1 cellular context compared by ENCODE assay signal in the genomic region with DNA sequence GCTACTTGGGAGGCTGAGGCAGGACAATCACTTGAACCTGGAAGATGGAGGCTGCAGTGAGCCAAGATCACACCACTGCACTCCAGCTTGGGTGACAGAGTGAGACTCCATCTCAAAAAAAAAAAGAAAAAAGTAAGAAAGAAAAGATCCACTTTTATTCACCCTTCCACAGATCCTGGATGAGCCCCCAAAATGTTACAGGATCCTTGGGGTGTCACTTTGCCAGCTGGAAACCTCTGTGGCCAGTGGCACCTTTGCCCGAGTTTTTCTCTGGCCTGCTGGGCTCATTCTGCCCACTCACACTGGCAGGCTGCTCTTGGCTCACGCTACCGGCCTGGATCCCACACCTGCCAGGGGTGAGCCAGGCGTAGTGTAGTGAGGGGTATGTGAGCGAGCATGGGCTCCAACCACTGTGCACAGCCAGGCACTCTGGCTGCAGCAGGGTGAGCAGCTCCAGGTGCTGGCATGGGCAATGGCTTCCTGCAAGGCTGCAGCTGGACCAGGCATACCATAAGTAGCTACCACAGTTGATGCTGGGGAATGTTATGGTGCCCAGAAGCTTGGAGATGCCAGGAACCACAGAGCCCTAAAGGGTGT.
TF ChIP-seq lines count a peak whose summit lies in the region.

No MANE protein-coding gene starts in this region.

TF ChIP-seq in HEK293, 187 proteins besides CTCF, POLR2A, EP300 and RAD21 (continued from another document):
- TF ChIP-seq SETDB1 (IDR thresholded peaks at IDR 0.05; ENCODE audit: insufficient read length, low read length) = peak; percentile 87
- TF ChIP-seq, protein P1, sequence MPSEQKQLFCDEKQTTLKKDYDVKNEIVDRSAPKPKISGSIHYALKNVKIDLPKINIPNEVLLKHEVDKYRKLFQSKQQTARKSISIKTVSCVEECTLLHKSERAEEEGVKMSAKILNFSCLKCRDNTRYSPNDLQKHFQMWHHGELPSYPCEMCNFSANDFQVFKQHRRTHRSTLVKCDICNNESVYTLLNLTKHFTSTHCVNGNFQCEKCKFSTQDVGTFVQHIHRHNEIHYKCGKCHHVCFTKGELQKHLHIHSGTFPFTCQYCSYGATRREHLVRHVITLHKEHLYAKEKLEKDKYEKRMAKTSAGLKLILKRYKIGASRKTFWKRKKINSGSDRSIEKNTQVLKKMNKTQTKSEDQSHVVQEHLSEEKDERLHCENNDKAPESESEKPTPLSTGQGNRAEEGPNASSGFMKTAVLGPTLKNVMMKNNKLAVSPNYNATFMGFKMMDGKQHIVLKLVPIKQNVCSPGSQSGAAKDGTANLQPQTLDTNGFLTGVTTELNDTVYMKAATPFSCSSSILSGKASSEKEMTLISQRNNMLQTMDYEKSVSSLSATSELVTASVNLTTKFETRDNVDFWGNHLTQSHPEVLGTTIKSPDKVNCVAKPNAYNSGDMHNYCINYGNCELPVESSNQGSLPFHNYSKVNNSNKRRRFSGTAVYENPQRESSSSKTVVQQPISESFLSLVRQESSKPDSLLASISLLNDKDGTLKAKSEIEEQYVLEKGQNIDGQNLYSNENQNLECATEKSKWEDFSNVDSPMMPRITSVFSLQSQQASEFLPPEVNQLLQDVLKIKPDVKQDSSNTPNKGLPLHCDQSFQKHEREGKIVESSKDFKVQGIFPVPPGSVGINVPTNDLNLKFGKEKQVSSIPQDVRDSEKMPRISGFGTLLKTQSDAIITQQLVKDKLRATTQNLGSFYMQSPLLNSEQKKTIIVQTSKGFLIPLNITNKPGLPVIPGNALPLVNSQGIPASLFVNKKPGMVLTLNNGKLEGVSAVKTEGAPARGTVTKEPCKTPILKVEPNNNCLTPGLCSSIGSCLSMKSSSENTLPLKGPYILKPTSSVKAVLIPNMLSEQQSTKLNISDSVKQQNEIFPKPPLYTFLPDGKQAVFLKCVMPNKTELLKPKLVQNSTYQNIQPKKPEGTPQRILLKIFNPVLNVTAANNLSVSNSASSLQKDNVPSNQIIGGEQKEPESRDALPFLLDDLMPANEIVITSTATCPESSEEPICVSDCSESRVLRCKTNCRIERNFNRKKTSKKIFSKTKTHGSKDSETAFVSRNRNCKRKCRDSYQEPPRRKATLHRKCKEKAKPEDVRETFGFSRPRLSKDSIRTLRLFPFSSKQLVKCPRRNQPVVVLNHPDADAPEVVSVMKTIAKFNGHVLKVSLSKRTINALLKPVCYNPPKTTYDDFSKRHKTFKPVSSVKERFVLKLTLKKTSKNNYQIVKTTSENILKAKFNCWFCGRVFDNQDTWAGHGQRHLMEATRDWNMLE (tag by site-specific recombination; conservative IDR thresholded peaks at IDR 0.05; ENCODE audit: low read depth) = 0 out of 2 replicates have a peak, but pooled peaks have one; percentile 18
- TF ChIP-seq ZNF701 (tag by site-specific recombination; IDR thresholded peaks at IDR 0.05) = no peak
- no peak for TF ChIP-seq ZFP69B (tag by site-specific recombination; IDR thresholded peaks at IDR 0.05)
- no peak for TF ChIP-seq ZNF169 (tag by site-specific recombination; IDR thresholded peaks at IDR 0.05)
- TF ChIP-seq, protein P2, sequence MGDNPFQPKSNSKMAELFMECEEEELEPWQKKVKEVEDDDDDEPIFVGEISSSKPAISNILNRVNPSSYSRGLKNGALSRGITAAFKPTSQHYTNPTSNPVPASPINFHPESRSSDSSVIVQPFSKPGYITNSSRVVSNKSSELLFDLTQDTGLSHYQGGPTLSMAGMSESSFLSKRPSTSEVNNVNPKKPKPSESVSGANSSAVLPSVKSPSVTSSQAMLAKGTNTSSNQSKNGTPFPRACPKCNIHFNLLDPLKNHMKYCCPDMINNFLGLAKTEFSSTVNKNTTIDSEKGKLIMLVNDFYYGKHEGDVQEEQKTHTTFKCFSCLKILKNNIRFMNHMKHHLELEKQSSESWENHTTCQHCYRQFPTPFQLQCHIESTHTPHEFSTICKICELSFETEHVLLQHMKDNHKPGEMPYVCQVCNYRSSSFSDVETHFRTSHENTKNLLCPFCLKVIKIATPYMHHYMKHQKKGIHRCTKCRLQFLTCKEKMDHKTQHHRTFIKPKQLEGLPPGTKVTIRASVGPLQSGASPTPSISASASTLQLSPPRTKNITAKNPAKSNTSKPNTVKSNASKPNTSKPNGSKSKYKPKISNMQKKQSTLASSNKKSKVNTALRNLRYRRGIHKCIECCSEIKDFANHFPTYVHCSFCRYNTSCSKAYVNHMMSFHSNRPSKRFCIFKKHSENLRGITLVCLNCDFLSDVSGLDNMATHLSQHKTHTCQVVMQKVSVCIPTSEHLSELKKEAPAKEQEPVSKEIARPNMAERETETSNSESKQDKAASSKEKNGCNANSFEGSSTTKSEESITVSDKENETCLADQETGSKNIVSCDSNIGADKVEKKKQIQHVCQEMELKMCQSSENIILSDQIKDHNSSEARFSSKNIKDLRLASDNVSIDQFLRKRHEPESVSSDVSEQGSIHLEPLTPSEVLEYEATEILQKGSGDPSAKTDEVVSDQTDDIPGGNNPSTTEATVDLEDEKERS (tag by site-specific recombination; IDR thresholded peaks at IDR 0.05) = 0 out of 2 replicates have a peak, but pooled peaks have one; percentile 34
- no peak for TF ChIP-seq ZNF239 (tag by site-specific recombination; IDR thresholded peaks at IDR 0.05)
